Comparison of ENCODE assay signal across 31 cellular contexts in genomic region chr3:72700106-72700505, GRCh38.
"Had no signal": no experiment of that assay in that cellular context is flagged by ENCODE, and none has a peak within 500 bp of the region (broad histone marks: within the 10 kb centered on the region; RNA-seq: fewer than 3 reads in every experiment).

No MANE protein-coding gene starts in this region.

- H3K4me3 ChIP-seq: body of pancreas, esophagus muscularis mucosa, gastrocnemius medialis, heart right ventricle had no signal

- H3K27me3 Mint-ChIP-seq: activated CD8-positive, alpha-beta T cell treated with anti-CD3 and anti-CD28 coated beads for 36 hours; activated naive CD8-positive, alpha-beta T cell had no signal

- H3K36me3 Mint-ChIP-seq: activated naive CD8-positive, alpha-beta T cell had no signal

- H3K9me3 Mint-ChIP-seq: activated B cell treated with CpG ODN at 0.5 μM for 24 hours; activated CD8-positive, alpha-beta T cell treated with anti-CD3 and anti-CD28 coated beads for 36 hours; activated T-cell treated with anti-CD3 and anti-CD28 coated beads, Interleukin-2, amount 50 U/mL, for 4 hours; activated T-helper 17 cell treated with anti-CD3 and anti-CD28 coated beads, Interleukin-2, amount 50 U/mL, for 72 hours; effector memory CD8-positive, alpha-beta T cell; T-helper 2 cell treated with Interferon-gamma antibody and Interleukin-4, amounts not matched to agents 5 μg/mL and 100 μg/mL, for 36 hours had no signal

- H3K27ac ChIP-seq: body of pancreas, esophagus muscularis mucosa, foreskin keratinocyte, gastrocnemius medialis, heart right ventricle, WERI-Rb-1 had no signal

- H3K4me1 Mint-ChIP-seq: activated B cell treated with CpG ODN at 0.5 μM for 24 hours; activated T-helper 17 cell treated with anti-CD3 and anti-CD28 coated beads, Interleukin-2, amount 50 U/mL, for 72 hours had no signal

- DNase-seq: activated B cell treated with CpG ODN at 0.5 μM for 24 hours; activated CD4-positive, alpha-beta T cell treated with anti-CD3 and anti-CD28 coated beads for 48 hours; activated CD4-positive, alpha-beta T cell treated with anti-CD3 and anti-CD28 coated beads, Interleukin-2, amount 50 U/mL, for 1 hour; activated CD4-positive, alpha-beta T cell treated with anti-CD3 and anti-CD28 coated beads, Interleukin-2, amount 50 U/mL, for 48 hours; activated CD8-positive, alpha-beta memory T cell treated with anti-CD3 and anti-CD28 coated beads for 24 hours; activated CD8-positive, alpha-beta T cell treated with anti-CD3 and anti-CD28 coated beads for 36 hours; activated effector memory CD4-positive, alpha-beta T cell treated with Interleukin-2 at 50 U/mL for 16 hours; activated gamma-delta T cell treated with Interleukin-2 at 50 U/mL for 16 hours; activated naive CD4-positive, alpha-beta T cell treated with anti-CD3 and anti-CD28 coated beads, Interleukin-2, amount 50 U/mL, for 16 hours; activated naive CD4-positive, alpha-beta T cell treated with Interleukin-2 at 50 U/mL for 16 hours; activated T-cell treated with anti-CD3 and anti-CD28 coated beads, Interleukin-2, amount 50 U/mL, for 4 hours; amygdala; aorta; body of pancreas; caudate nucleus; cortex of kidney; effector CD4-positive, alpha-beta T cell; effector memory CD8-positive, alpha-beta T cell; erythroblast; foreskin keratinocyte; gastrocnemius medialis; heart right ventricle; T-helper 1 cell; T-helper 17 cell; T1000; WERI-Rb-1 had no signal

- H3K27me3 ChIP-seq: body of pancreas, esophagus muscularis mucosa, heart right ventricle had no signal

- ATAC-seq: activated CD4-positive, CD25-positive, alpha-beta regulatory T cell treated with anti-CD3 and anti-CD28 coated beads, Interleukin-2, amount 50 U/mL, for 24 hours; activated CD8-positive, alpha-beta T cell treated with anti-CD3 and anti-CD28 coated beads for 36 hours; activated T-cell treated with anti-CD3 and anti-CD28 coated beads, Interleukin-2, amount 50 U/mL, for 4 hours; activated T-helper 17 cell treated with anti-CD3 and anti-CD28 coated beads, Interleukin-2, amount 50 U/mL, for 72 hours; body of pancreas; effector memory CD8-positive, alpha-beta T cell; foreskin keratinocyte; gastrocnemius medialis; heart right ventricle; T-helper 17 cell had no signal

- H3K36me3 ChIP-seq: esophagus muscularis mucosa, gastrocnemius medialis, heart right ventricle, WERI-Rb-1 had no signal

- H3K4me1 ChIP-seq: body of pancreas, esophagus muscularis mucosa, foreskin keratinocyte, gastrocnemius medialis had no signal

- H3K9me3 ChIP-seq: body of pancreas, esophagus muscularis mucosa, gastrocnemius medialis, heart right ventricle had no signal

- H3K27ac Mint-ChIP-seq: activated B cell treated with CpG ODN at 0.5 μM for 24 hours; activated CD8-positive, alpha-beta T cell treated with anti-CD3 and anti-CD28 coated beads for 36 hours; activated naive CD8-positive, alpha-beta T cell; activated T-helper 17 cell treated with anti-CD3 and anti-CD28 coated beads, Interleukin-2, amount 50 U/mL, for 72 hours; effector memory CD8-positive, alpha-beta T cell; T-helper 17 cell; T-helper 2 cell treated with Interferon-gamma antibody and Interleukin-4, amounts not matched to agents 5 μg/mL and 100 μg/mL, for 36 hours had no signal

- H3K4me3 Mint-ChIP-seq: activated B cell treated with CpG ODN at 0.5 μM for 24 hours; activated CD8-positive, alpha-beta T cell treated with anti-CD3 and anti-CD28 coated beads for 36 hours; activated naive CD8-positive, alpha-beta T cell; activated T-cell treated with anti-CD3 and anti-CD28 coated beads, Interleukin-2, amount 50 U/mL, for 4 hours; activated T-helper 17 cell treated with anti-CD3 and anti-CD28 coated beads, Interleukin-2, amount 50 U/mL, for 72 hours; effector memory CD8-positive, alpha-beta T cell; T-helper 17 cell; T-helper 2 cell treated with Interferon-gamma antibody and Interleukin-4, amounts not matched to agents 5 μg/mL and 100 μg/mL, for 36 hours had no signal
